Comparison of ENCODE assay signal across 18 cellular contexts in the genomic region with DNA sequence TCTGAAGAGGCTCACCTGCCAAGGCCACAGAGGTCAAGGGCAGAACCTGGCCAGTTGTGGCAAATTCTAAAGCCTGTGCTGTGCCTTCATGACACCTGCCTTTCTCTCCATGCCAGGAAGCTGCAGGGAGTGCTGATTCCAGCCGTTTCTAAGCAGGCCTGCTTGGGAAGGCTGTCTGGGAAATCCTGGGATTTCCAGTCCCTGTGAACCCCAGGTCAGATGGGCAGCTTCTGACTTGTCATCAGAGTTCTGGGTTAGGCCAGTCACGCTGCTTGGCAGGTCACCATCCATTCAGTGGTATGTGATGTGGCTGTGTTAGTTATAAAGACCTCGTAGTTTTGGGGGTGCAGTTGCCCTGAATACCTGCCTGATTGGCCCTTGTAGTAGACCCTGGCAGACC.
DNase-seq lines count a peak whose midpoint lies in the region; ATAC-seq and TF ChIP-seq lines count a peak whose summit lies in the region.
"Had no signal": no experiment of that assay in that cellular context is flagged by ENCODE, and none has a peak within 500 bp of the region (broad histone marks: within the 10 kb centered on the region; RNA-seq: fewer than 3 reads in every experiment).

No MANE protein-coding gene starts in this region.

- no peak for ATAC-seq in activated CD8-positive, alpha-beta T cell treated with anti-CD3 and anti-CD28 coated beads for 36 hours
- no peak for ATAC-seq in GM21381 (IDR thresholded peaks at IDR 0.05; ENCODE audit: unreplicated experiment)
- ATAC-seq: Panc1 had no signal

- no peaks in the 10 kb centered on the region for H3K79me2 ChIP-seq in parathyroid adenoma

- intact Hi-C loops in CD4-positive, alpha-beta memory T cell (cut with micrococcal nuclease): no loop called here
- intact Hi-C loops in activated CD8-positive, alpha-beta T cell treated with anti-CD3 and anti-CD28 coated beads for 36 hours (cut with micrococcal nuclease): no loop called here

- H2AFZ ChIP-seq in parathyroid adenoma: no peak overlapping the region

- no peak for TF ChIP-seq CTCF in activated CD8-positive, alpha-beta T cell treated with anti-CD3 and anti-CD28 coated beads for 36 hours (IDR thresholded peaks at IDR 0.05)
- TF ChIP-seq CTCF in parathyroid adenoma (IDR thresholded peaks at IDR 0.05): no peak

- no peak overlapping the region for H3K27ac ChIP-seq in CD4-positive, alpha-beta memory T cell (ENCODE audit: low read depth, low read length)
- H3K27ac ChIP-seq in parathyroid adenoma: peak overlapping the region; percentile 25

- no peaks in the 10 kb centered on the region for H3K9me3 ChIP-seq in CD4-positive, alpha-beta memory T cell (ENCODE audit: control insufficient read depth in 1 of 2, low read length in 2 of 2)
- H3K9me3 ChIP-seq in parathyroid adenoma (ENCODE audit: control insufficient read depth, low read length): no peaks in the 10 kb centered on the region
- H3K9me3 ChIP-seq: Caco-2 had no signal

- peak overlapping the region; percentile 63 for H3K27ac Mint-ChIP-seq in activated naive CD4-positive, alpha-beta T cell treated with anti-CD3 and anti-CD28 coated beads, Interleukin-2, amount 10 ng/mL, durations not matched to agents 7 days and 5 days
- H3K27ac Mint-ChIP-seq in CD4-positive, alpha-beta memory T cell: peak overlapping the region in 5 of 7 donors; percentile 8 to 90 (median 57)
- H3K27ac Mint-ChIP-seq in activated CD8-positive, alpha-beta T cell treated with anti-CD3 and anti-CD28 coated beads for 36 hours: peak overlapping the region; percentile 89

- peaks cover 19% of the 10 kb centered on the region for H3K36me3 Mint-ChIP-seq in activated naive CD4-positive, alpha-beta T cell treated with anti-CD3 and anti-CD28 coated beads, Interleukin-2, amount 10 ng/mL, durations not matched to agents 7 days and 5 days
- H3K36me3 Mint-ChIP-seq in CD4-positive, alpha-beta memory T cell: peaks cover 9 to 17% of the 10 kb centered on the region in 2 donors
- peaks cover 23% of the 10 kb centered on the region for H3K36me3 Mint-ChIP-seq in activated CD8-positive, alpha-beta T cell treated with anti-CD3 and anti-CD28 coated beads for 36 hours (ENCODE audit: low read depth)

- POLR2A ChIA-PET in CD4-positive, alpha-beta memory T cell (lab: Charles Lee; ENCODE audit: partially characterized antibody): interaction anchor here (0.6 kb wide), 1 partner anchor 1453 kb away, joined by 3 read pairs; no protein-coding TSS in a partner anchor
- POLR2A ChIA-PET in activated CD8-positive, alpha-beta T cell treated with anti-CD3 and anti-CD28 coated beads for 36 hours (lab: Charles Lee): no interaction called here

- H3K9me3 Mint-ChIP-seq in activated naive CD4-positive, alpha-beta T cell treated with anti-CD3 and anti-CD28 coated beads, Interleukin-2, amount 10 ng/mL, durations not matched to agents 7 days and 5 days: peaks cover 5% of the 10 kb centered on the region
- H3K9me3 Mint-ChIP-seq in CD4-positive, alpha-beta memory T cell: peaks cover 0 to 4% (median 0%) of the 10 kb centered on the region in 8 donors
- peaks cover 10% of the 10 kb centered on the region for H3K9me3 Mint-ChIP-seq in activated CD8-positive, alpha-beta T cell treated with anti-CD3 and anti-CD28 coated beads for 36 hours

- H3K9ac ChIP-seq in parathyroid adenoma: no peak overlapping the region

- no peak overlapping the region for H3K4me3 Mint-ChIP-seq in activated naive CD4-positive, alpha-beta T cell treated with anti-CD3 and anti-CD28 coated beads, Interleukin-2, amount 10 ng/mL, durations not matched to agents 7 days and 5 days
- peak overlapping the region in 1 of 8 donors; percentile 6 for H3K4me3 Mint-ChIP-seq in CD4-positive, alpha-beta memory T cell
- H3K4me3 Mint-ChIP-seq in activated CD8-positive, alpha-beta T cell treated with anti-CD3 and anti-CD28 coated beads for 36 hours: no peak overlapping the region

- CTCF ChIA-PET in activated naive CD4-positive, alpha-beta T cell treated with anti-CD3 and anti-CD28 coated beads, Interleukin-2, amount 10 ng/mL, durations not matched to agents 7 days and 5 days (lab: Charles Lee): interaction anchor here (6.5 kb wide), 1 partner anchor 15 kb away, joined by 50 read pairs; no protein-coding TSS in a partner anchor
- CTCF ChIA-PET in CD4-positive, alpha-beta memory T cell (lab: Charles Lee; ENCODE audit: partially characterized antibody): interaction anchor here (1.0 to 8.1 kb wide), 3 partner anchors 8 to 18 kb away, joined by 3 to 58 read pairs (median 52); no protein-coding TSS in a partner anchor
- CTCF ChIA-PET in activated CD8-positive, alpha-beta T cell treated with anti-CD3 and anti-CD28 coated beads for 36 hours (lab: Charles Lee): interaction anchor here (0.7 to 5.4 kb wide), 7 partner anchors 9 to 382 kb away, joined by 3 to 53 read pairs (median 4); no protein-coding TSS in a partner anchor

- peaks cover 44% of the 10 kb centered on the region for H3K4me1 ChIP-seq in CD4-positive, alpha-beta memory T cell (ENCODE audit: insufficient read depth, low read length)
- H3K4me1 ChIP-seq in parathyroid adenoma: peaks cover 28% of the 10 kb centered on the region
- H3K4me1 ChIP-seq: Caco-2 had no signal

- no peaks in the 10 kb centered on the region for H3K27me3 Mint-ChIP-seq in activated naive CD4-positive, alpha-beta T cell treated with anti-CD3 and anti-CD28 coated beads, Interleukin-2, amount 10 ng/mL, durations not matched to agents 7 days and 5 days
- H3K27me3 Mint-ChIP-seq in CD4-positive, alpha-beta memory T cell: no peaks in the 10 kb centered on the region
- no peaks in the 10 kb centered on the region for H3K27me3 Mint-ChIP-seq in activated CD8-positive, alpha-beta T cell treated with anti-CD3 and anti-CD28 coated beads for 36 hours

- no peaks in the 10 kb centered on the region for H3K27me3 ChIP-seq in CD4-positive, alpha-beta memory T cell (ENCODE audit: insufficient read depth, low read length)
- no peaks in the 10 kb centered on the region for H3K27me3 ChIP-seq in parathyroid adenoma (ENCODE audit: control insufficient read depth, insufficient read depth, low read length)

- no peak overlapping the region for H3K4me3 ChIP-seq in CD4-positive, alpha-beta memory T cell (ENCODE audit: low read length in 2 of 2)
- H3K4me3 ChIP-seq in parathyroid adenoma (ENCODE audit: low read depth, low read length): no peak overlapping the region

- H3K4me2 ChIP-seq in parathyroid adenoma (ENCODE audit: low read length): no peak overlapping the region

- peaks cover 55% of the 10 kb centered on the region for H3K4me1 Mint-ChIP-seq in activated naive CD4-positive, alpha-beta T cell treated with anti-CD3 and anti-CD28 coated beads, Interleukin-2, amount 10 ng/mL, durations not matched to agents 7 days and 5 days
- H3K4me1 Mint-ChIP-seq in CD4-positive, alpha-beta memory T cell: peaks cover 37 to 58% (median 44%) of the 10 kb centered on the region in 4 donors
- peaks cover 49% of the 10 kb centered on the region for H3K4me1 Mint-ChIP-seq in activated CD8-positive, alpha-beta T cell treated with anti-CD3 and anti-CD28 coated beads for 36 hours (ENCODE audit: low read depth)

- H3K36me3 ChIP-seq in CD4-positive, alpha-beta memory T cell (ENCODE audit: insufficient read depth, low read length): no peaks in the 10 kb centered on the region
- H3K36me3 ChIP-seq in parathyroid adenoma (ENCODE audit: control insufficient read depth, insufficient read depth, low read length): no peaks in the 10 kb centered on the region

- DNase-seq in activated naive CD4-positive, alpha-beta T cell treated with anti-CD3 and anti-CD28 coated beads, Interleukin-2, amount 10 ng/mL, durations not matched to agents 7 days and 5 days: no peak
- no peak for DNase-seq in activated naive CD4-positive, alpha-beta T cell treated with anti-CD3 and anti-CD28 coated beads, Interleukin-2, amount 50 U/mL, for 16 hours
- no peak for DNase-seq in CD4-positive, alpha-beta memory T cell
- no peak for DNase-seq in activated CD8-positive, alpha-beta T cell treated with anti-CD3 and anti-CD28 coated beads for 36 hours
- no peak for DNase-seq in iPS-NIHi7 (ENCODE audit: extremely low spot score)
- DNase-seq in UCSD-AML1 (lab: John Stamatoyannopoulos, UW; ENCODE audit: unreplicated experiment): no peak
- DNase-seq: Caco-2, H7, KBM-7, NCI-H1048, NCI-H146, NCI-H2081 treated with DMSO at 0.1 percent for 48 hours, NCI-H2227 treated with DMSO at 0.1 percent for 48 hours, NCI-H524, Right ventricle myocardium superior had no signal
